40 cellular contexts compared by ENCODE assay signal in genomic region chr5:3622961-3623360, GRCh38. TPM values are rescaled to one million over a fixed set of nuclear protein-coding genes. Genes with fewer than 3 reads are reported as not detected.
"Had no signal": no experiment of that assay in that cellular context is flagged by ENCODE, and none has a peak within 500 bp of the region (broad histone marks: within the 10 kb centered on the region; RNA-seq: fewer than 3 reads in every experiment).

No MANE protein-coding gene starts in this region.

- H3K9me3 ChIP-seq: adrenal gland, ascending aorta, body of pancreas, breast epithelium had no signal

- H3K27ac Mint-ChIP-seq: activated naive CD4-positive, alpha-beta T cell treated with anti-CD3 and anti-CD28 coated beads for 36 hours; activated naive CD4-positive, alpha-beta T cell treated with anti-CD3 and anti-CD28 coated beads, Interleukin-2, amount 10 ng/mL, durations not matched to agents 7 days and 5 days; activated naive CD4-positive, alpha-beta T cell treated with anti-CD3 and anti-CD28 coated beads, Interleukin-2, amount 50 U/mL, for 24 hours; activated naive CD4-positive, alpha-beta T cell treated with anti-CD3 and anti-CD28 coated beads, Interleukin-2, amount 50 U/mL, for 72 hours; activated naive CD8-positive, alpha-beta T cell; activated naive CD8-positive, alpha-beta T cell treated with anti-CD3 and anti-CD28 coated beads for 36 hours; activated naive CD8-positive, alpha-beta T cell treated with anti-CD3 and anti-CD28 coated beads, Interleukin-2, amount 10 ng/mL, durations not matched to agents 7 days and 5 days; activated naive CD8-positive, alpha-beta T cell treated with anti-CD3 and anti-CD28 coated beads, Interleukin-2, amount 50 U/mL, for 24 hours; activated T-cell treated with anti-CD3 and anti-CD28 coated beads, Interleukin-2, amount 50 U/mL, for 24 hours; activated T-cell treated with anti-CD3 and anti-CD28 coated beads, Interleukin-2, amount 50 U/mL, for 72 hours; activated T-helper 1 cell treated with anti-CD3 and anti-CD28 coated beads, Interleukin-12 subunit alpha, Interleukin-12 subunit beta, Interleukin-2, Interleukin-4 antibody, amounts not matched to agents 30 ng/mL and 10 ng/mL and 1 ng/mL, durations not matched to agents 14 hours and 24 hours and 36 hours; activated T-helper 17 cell treated with anti-CD3 and anti-CD28 coated beads, Interleukin-2, amount 50 U/mL, for 72 hours; activated T-helper 2 cell treated with anti-CD3 and anti-CD28 coated beads, Interferon-gamma antibody, Interleukin-2, Interleukin-4, amounts not matched to agents 10 μg/mL and 5 μg/mL and 100 μg/mL, durations not matched to agents 14 hours and 24 hours and 36 hours; brain had no signal

- H3K9me3 Mint-ChIP-seq: activated naive CD4-positive, alpha-beta T cell treated with anti-CD3 and anti-CD28 coated beads, Interleukin-2, amount 50 U/mL, for 24 hours; activated naive CD8-positive, alpha-beta T cell treated with anti-CD3 and anti-CD28 coated beads for 36 hours; activated T-helper 1 cell treated with anti-CD3 and anti-CD28 coated beads, Interleukin-12 subunit alpha, Interleukin-12 subunit beta, Interleukin-2, Interleukin-4 antibody, amounts not matched to agents 30 ng/mL and 10 ng/mL and 1 ng/mL, durations not matched to agents 14 hours and 24 hours and 36 hours had no signal

- H3K27me3 Mint-ChIP-seq: activated naive CD4-positive, alpha-beta T cell treated with anti-CD3 and anti-CD28 coated beads, Interleukin-2, amount 10 ng/mL, durations not matched to agents 7 days and 5 days; activated naive CD8-positive, alpha-beta T cell; activated naive CD8-positive, alpha-beta T cell treated with anti-CD3 and anti-CD28 coated beads for 36 hours; activated naive CD8-positive, alpha-beta T cell treated with anti-CD3 and anti-CD28 coated beads, Interleukin-2, amount 10 ng/mL, durations not matched to agents 7 days and 5 days; activated naive CD8-positive, alpha-beta T cell treated with anti-CD3 and anti-CD28 coated beads, Interleukin-2, amount 50 U/mL, for 24 hours; activated T-helper 17 cell treated with anti-CD3 and anti-CD28 coated beads, Interleukin-2, amount 50 U/mL, for 72 hours; central memory CD8-positive, alpha-beta T cell had no signal

- H3K4me1 Mint-ChIP-seq: activated naive CD4-positive, alpha-beta T cell treated with anti-CD3 and anti-CD28 coated beads, Interleukin-2, amount 10 ng/mL, durations not matched to agents 7 days and 5 days; activated naive CD4-positive, alpha-beta T cell treated with anti-CD3 and anti-CD28 coated beads, Interleukin-2, amount 50 U/mL, for 24 hours; activated naive CD8-positive, alpha-beta T cell treated with anti-CD3 and anti-CD28 coated beads for 36 hours; activated naive CD8-positive, alpha-beta T cell treated with anti-CD3 and anti-CD28 coated beads, Interleukin-2, amount 10 ng/mL, durations not matched to agents 7 days and 5 days; activated naive CD8-positive, alpha-beta T cell treated with anti-CD3 and anti-CD28 coated beads, Interleukin-2, amount 50 U/mL, for 24 hours; activated T-helper 17 cell treated with anti-CD3 and anti-CD28 coated beads, Interleukin-2, amount 50 U/mL, for 72 hours; brain; central memory CD8-positive, alpha-beta T cell had no signal

- DNase-seq: activated effector memory CD4-positive, alpha-beta T cell treated with anti-CD3 and anti-CD28 coated beads, Interleukin-2, amount 50 U/mL, for 16 hours; activated effector memory CD4-positive, alpha-beta T cell treated with Interleukin-2 at 50 U/mL for 16 hours; activated gamma-delta T cell; activated gamma-delta T cell treated with Interleukin-2 at 50 U/mL for 16 hours; activated naive CD4-positive, alpha-beta T cell; activated naive CD4-positive, alpha-beta T cell treated with anti-CD3 and anti-CD28 coated beads for 36 hours; activated naive CD4-positive, alpha-beta T cell treated with anti-CD3 and anti-CD28 coated beads, Interleukin-2, amount 10 ng/mL, durations not matched to agents 7 days and 5 days; activated naive CD4-positive, alpha-beta T cell treated with anti-CD3 and anti-CD28 coated beads, Interleukin-2, amount 50 U/mL, for 16 hours; activated naive CD4-positive, alpha-beta T cell treated with Interleukin-2 at 50 U/mL for 16 hours; activated naive CD8-positive, alpha-beta T cell treated with anti-CD3 and anti-CD28 coated beads for 36 hours; activated naive CD8-positive, alpha-beta T cell treated with anti-CD3 and anti-CD28 coated beads, Interleukin-2, amount 10 ng/mL, durations not matched to agents 7 days and 5 days; activated naive CD8-positive, alpha-beta T cell treated with anti-CD3 and anti-CD28 coated beads, Interleukin-2, amount 50 U/mL, for 24 hours; activated T-cell treated with anti-CD3 and anti-CD28 coated beads for 4 hours; activated T-cell treated with anti-CD3 and anti-CD28 coated beads, Interleukin-2, amount 50 U/mL, for 1 hour; activated T-cell treated with anti-CD3 and anti-CD28 coated beads, Interleukin-2, amount 50 U/mL, for 24 hours; activated T-cell treated with anti-CD3 and anti-CD28 coated beads, Interleukin-2, amount 50 U/mL, for 4 hours; activated T-cell treated with anti-CD3 and anti-CD28 coated beads, Interleukin-2, amount 50 U/mL, for 48 hours; activated T-cell treated with anti-CD3 and anti-CD28 coated beads, Interleukin-2, amount 50 U/mL, for 72 hours; adrenal gland; amniotic stem cell; amygdala; anterior cingulate cortex; aorta; body of pancreas; brain microvascular endothelial cell; central memory CD4-positive, alpha-beta T cell; cerebellar nuclear complex had no signal

- H3K4me3 Mint-ChIP-seq: activated naive CD4-positive, alpha-beta T cell treated with anti-CD3 and anti-CD28 coated beads for 36 hours; activated naive CD4-positive, alpha-beta T cell treated with anti-CD3 and anti-CD28 coated beads, Interleukin-2, amount 10 ng/mL, durations not matched to agents 7 days and 5 days; activated naive CD4-positive, alpha-beta T cell treated with anti-CD3 and anti-CD28 coated beads, Interleukin-2, amount 50 U/mL, for 24 hours; activated naive CD8-positive, alpha-beta T cell; activated naive CD8-positive, alpha-beta T cell treated with anti-CD3 and anti-CD28 coated beads for 36 hours; activated naive CD8-positive, alpha-beta T cell treated with anti-CD3 and anti-CD28 coated beads, Interleukin-2, amount 10 ng/mL, durations not matched to agents 7 days and 5 days; activated naive CD8-positive, alpha-beta T cell treated with anti-CD3 and anti-CD28 coated beads, Interleukin-2, amount 50 U/mL, for 24 hours; activated T-cell treated with anti-CD3 and anti-CD28 coated beads, Interleukin-2, amount 50 U/mL, for 24 hours; activated T-cell treated with anti-CD3 and anti-CD28 coated beads, Interleukin-2, amount 50 U/mL, for 4 hours; activated T-cell treated with anti-CD3 and anti-CD28 coated beads, Interleukin-2, amount 50 U/mL, for 72 hours; activated T-helper 1 cell treated with anti-CD3 and anti-CD28 coated beads, Interleukin-12 subunit alpha, Interleukin-12 subunit beta, Interleukin-2, Interleukin-4 antibody, amounts not matched to agents 30 ng/mL and 10 ng/mL and 1 ng/mL, durations not matched to agents 14 hours and 24 hours and 36 hours; activated T-helper 17 cell treated with anti-CD3 and anti-CD28 coated beads, Interleukin-2, amount 50 U/mL, for 72 hours; brain; central memory CD8-positive, alpha-beta T cell had no signal

- H3K36me3 ChIP-seq: adrenal gland, ascending aorta, brain microvascular endothelial cell, breast epithelium, cardiac muscle cell had no signal

- H3K36me3 Mint-ChIP-seq: activated naive CD4-positive, alpha-beta T cell treated with anti-CD3 and anti-CD28 coated beads, Interleukin-2, amount 10 ng/mL, durations not matched to agents 7 days and 5 days; activated naive CD4-positive, alpha-beta T cell treated with anti-CD3 and anti-CD28 coated beads, Interleukin-2, amount 50 U/mL, for 24 hours; activated naive CD8-positive, alpha-beta T cell; activated naive CD8-positive, alpha-beta T cell treated with anti-CD3 and anti-CD28 coated beads for 36 hours; activated naive CD8-positive, alpha-beta T cell treated with anti-CD3 and anti-CD28 coated beads, Interleukin-2, amount 10 ng/mL, durations not matched to agents 7 days and 5 days had no signal

- FAIRE-seq: astrocyte, bronchial epithelial cell had no signal

- H3K27ac ChIP-seq: adrenal gland, ascending aorta, body of pancreas, brain microvascular endothelial cell, cardiac muscle cell had no signal

- H3K27me3 ChIP-seq: adrenal gland, ascending aorta, body of pancreas, brain microvascular endothelial cell, breast epithelium, cardiac muscle cell had no signal

- H3K4me1 ChIP-seq: adrenal gland, ascending aorta, body of pancreas, breast epithelium had no signal

- H3K4me3 ChIP-seq: adrenal gland, ascending aorta, body of pancreas, breast epithelium, cardiac muscle cell had no signal

RNA-seq across cellular contexts. Expression of gene IRX1, which starts 27.3 kb away (rescaled TPM):
- total RNA-seq: activated naive CD4-positive, alpha-beta T cell treated with anti-CD3 and anti-CD28 coated beads for 36 hours; activated naive CD4-positive, alpha-beta T cell treated with anti-CD3 and anti-CD28 coated beads, Interleukin-2, amount 50 U/mL, for 72 hours; activated naive CD8-positive, alpha-beta T cell treated with anti-CD3 and anti-CD28 coated beads for 36 hours; activated naive CD8-positive, alpha-beta T cell treated with anti-CD3 and anti-CD28 coated beads, Interleukin-2, amount 10 ng/mL, durations not matched to agents 7 days and 5 days; activated T-cell treated with anti-CD3 and anti-CD28 coated beads, Interleukin-2, amount 50 U/mL, for 4 hours; activated T-cell treated with anti-CD3 and anti-CD28 coated beads, Interleukin-2, amount 50 U/mL, for 72 hours; activated T-helper 1 cell treated with anti-CD3 and anti-CD28 coated beads, Interleukin-12 subunit alpha, Interleukin-12 subunit beta, Interleukin-2, Interleukin-4 antibody, amounts not matched to agents 30 ng/mL and 10 ng/mL and 1 ng/mL, durations not matched to agents 14 hours and 24 hours and 36 hours; activated T-helper 17 cell treated with anti-CD3 and anti-CD28 coated beads, Interleukin-2, amount 50 U/mL, for 72 hours; activated T-helper 2 cell treated with anti-CD3 and anti-CD28 coated beads, Interferon-gamma antibody, Interleukin-2, Interleukin-4, amounts not matched to agents 10 μg/mL and 5 μg/mL and 100 μg/mL, durations not matched to agents 14 hours and 24 hours and 36 hours; adrenal gland had no signal
